8 cellular contexts compared by ENCODE assay signal in the genomic region with DNA sequence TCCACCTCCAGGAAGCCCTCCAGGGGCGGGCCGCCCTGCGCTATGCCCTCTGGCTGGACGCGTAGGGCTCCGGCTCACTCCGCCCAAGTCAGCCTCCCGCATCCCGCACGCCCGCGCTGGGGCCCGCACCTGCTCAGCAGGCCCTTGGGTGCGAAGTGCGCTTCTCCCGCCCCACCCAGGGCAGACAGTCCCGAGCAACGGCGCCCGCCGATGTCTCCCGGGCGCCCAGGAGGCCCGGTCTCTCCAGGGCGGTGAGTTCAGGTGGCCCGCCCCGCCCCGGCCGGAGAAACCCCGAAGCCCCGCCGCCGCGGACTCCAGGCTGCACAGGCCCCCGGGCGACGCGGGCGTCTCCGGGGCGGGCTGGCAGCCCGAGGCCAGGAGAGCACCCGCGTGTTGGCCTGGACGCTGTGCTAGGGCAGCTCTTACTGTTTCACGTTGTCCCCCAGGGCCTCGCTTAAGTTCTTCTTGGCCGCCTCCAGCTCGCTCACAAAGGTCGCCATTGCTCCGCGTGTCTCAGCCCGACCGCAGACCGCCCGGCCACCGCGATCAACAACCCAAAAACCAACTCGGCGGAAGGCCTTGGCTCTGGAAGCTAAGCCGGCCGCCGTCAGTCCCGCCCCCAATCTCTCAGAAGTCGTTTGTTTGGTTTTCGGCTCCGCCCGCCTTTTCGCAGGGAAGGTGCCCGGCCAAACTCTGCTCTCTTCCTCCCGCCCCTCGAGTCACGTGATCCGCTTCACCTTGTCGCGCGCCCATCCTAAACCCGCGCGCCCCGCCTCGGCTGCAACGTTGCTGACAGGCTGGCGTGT. TPM values are rescaled to one million over a fixed set of nuclear protein-coding genes. Genes with fewer than 3 reads are reported as not detected.
DNase-seq lines count a peak whose midpoint lies in the region; ATAC-seq, FAIRE-seq and TF ChIP-seq lines count a peak whose summit lies in the region.

A gene with protein sequence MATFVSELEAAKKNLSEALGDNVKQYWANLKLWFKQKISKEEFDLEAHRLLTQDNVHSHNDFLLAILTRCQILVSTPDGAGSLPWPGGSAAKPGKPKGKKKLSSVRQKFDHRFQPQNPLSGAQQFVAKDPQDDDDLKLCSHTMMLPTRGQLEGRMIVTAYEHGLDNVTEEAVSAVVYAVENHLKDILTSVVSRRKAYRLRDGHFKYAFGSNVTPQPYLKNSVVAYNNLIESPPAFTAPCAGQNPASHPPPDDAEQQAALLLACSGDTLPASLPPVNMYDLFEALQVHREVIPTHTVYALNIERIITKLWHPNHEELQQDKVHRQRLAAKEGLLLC (minus strand): TSS at position 531 of the 806 bp plus-strand sequence. CDS start 31 bp downstream, at position 500.

- peak within 1 kb of the TSS; percentile 90 to 99 (median 98) for H3K4me3 Mint-ChIP-seq in brain

- H3K27ac Mint-ChIP-seq in brain, result peak within 1 kb of the TSS; percentile 91 to 99 (median 97)

- DNase-seq in 8988T (peak; percentile 67), NCI-H2107 treated with DMSO at 0.1 percent for 48 hours (lab: John Stamatoyannopoulos, UW; ENCODE audit: unreplicated experiment) (peak; percentile 99), iPS DF 19.7 (ENCODE audit: low read depth, low spot score) (peak; percentile 92), sciatic nerve (ENCODE audit: low spot score) (peak; percentile 98)

- ATAC-seq in GM18520 (IDR thresholded peaks at IDR 0.05; ENCODE audit: unreplicated experiment), result peak; percentile 70
- ATAC-seq in HG03064 (IDR thresholded peaks at IDR 0.05; ENCODE audit: low read depth, unreplicated experiment), result peak; percentile 92
- ATAC-seq in sciatic nerve, result peak; percentile 100

- H3K4me1 Mint-ChIP-seq in brain, result peaks cover 65% of the 10 kb centered on the region

- H3K9me3 Mint-ChIP-seq in brain, result peaks cover 0 to 15% (median 3%) of the 10 kb centered on the region in 5 experiments

- H3K27me3 Mint-ChIP-seq in brain, result peaks cover 7% of the 10 kb centered on the region

- TF ChIP-seq CTCF in brain (conservative IDR thresholded peaks at IDR 0.05), result no peak

- intact Hi-C loops in sciatic nerve (cut with DNase I), result no loop called here

- FAIRE-seq in TTC549 (lab: Jason Lieb, UNC), result peak; percentile 99

- peaks cover 23% of the 10 kb centered on the region for H3K36me3 Mint-ChIP-seq in brain

RNA-seq across cellular contexts. Expression of the gene that starts here (rescaled TPM):
- 16.7 TPM for polyA plus RNA-seq in brain (ENCODE audit: insufficient read depth, low read depth, low replicate concordance)
- total RNA-seq in sciatic nerve, result 16.9 TPM

Comparison
In these comparisons a context has a peak if more than half of its experiments do, and no peak if none do; other contexts are left out.
1. Peak in every context shown above with its lines: DNase-seq and ATAC-seq.